24 cellular contexts compared by ENCODE assay signal in the genomic region with DNA sequence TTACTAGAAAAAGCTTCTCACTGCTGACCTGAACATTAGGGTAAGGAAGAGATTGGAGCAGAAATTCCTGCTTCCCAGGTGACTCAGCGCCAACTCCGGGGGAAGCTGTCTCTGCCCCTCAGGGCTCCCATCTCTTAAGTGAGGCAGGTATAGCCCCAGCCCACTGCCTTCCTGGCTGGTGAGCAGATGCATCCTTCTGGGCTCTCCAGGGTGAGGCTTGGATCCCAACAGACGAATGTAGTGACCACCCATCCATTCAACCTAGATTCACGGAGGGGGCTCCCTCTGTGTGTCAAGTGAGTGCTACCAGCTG. TPM values are rescaled to one million over a fixed set of nuclear protein-coding genes. Genes with fewer than 3 reads are reported as not detected.
"Had no signal": no experiment of that assay in that cellular context is flagged by ENCODE, and none has a peak within 500 bp of the region (broad histone marks: within the 10 kb centered on the region; RNA-seq: fewer than 3 reads in every experiment).

No MANE protein-coding gene starts in this region.

- H3K4me3 ChIP-seq: adrenal gland had no signal

- H3K4me1 Mint-ChIP-seq: activated T-helper 17 cell treated with anti-CD3 and anti-CD28 coated beads, Interleukin-2, amount 50 U/mL, for 72 hours had no signal

- H3K27ac Mint-ChIP-seq: activated CD4-positive, alpha-beta memory T cell treated with anti-CD3 and anti-CD28 coated beads, Interleukin-2, amount 10 ng/mL, durations not matched to agents 7 days and 5 days; activated naive CD4-positive, alpha-beta T cell treated with anti-CD3 and anti-CD28 coated beads for 36 hours; activated naive CD8-positive, alpha-beta T cell treated with anti-CD3 and anti-CD28 coated beads, Interleukin-2, amount 10 ng/mL, durations not matched to agents 7 days and 5 days; activated T-helper 17 cell treated with anti-CD3 and anti-CD28 coated beads, Interleukin-2, amount 50 U/mL, for 72 hours; T-cell had no signal

- H3K9me3 Mint-ChIP-seq: activated CD4-positive, alpha-beta memory T cell treated with anti-CD3 and anti-CD28 coated beads, Interleukin-2, amount 10 ng/mL, durations not matched to agents 7 days and 5 days; activated naive CD4-positive, alpha-beta T cell treated with anti-CD3 and anti-CD28 coated beads for 36 hours; activated naive CD8-positive, alpha-beta T cell treated with anti-CD3 and anti-CD28 coated beads, Interleukin-2, amount 10 ng/mL, durations not matched to agents 7 days and 5 days; activated T-helper 17 cell treated with anti-CD3 and anti-CD28 coated beads, Interleukin-2, amount 50 U/mL, for 72 hours; T-cell had no signal

- H3K36me3 Mint-ChIP-seq: activated naive CD8-positive, alpha-beta T cell treated with anti-CD3 and anti-CD28 coated beads, Interleukin-2, amount 10 ng/mL, durations not matched to agents 7 days and 5 days; T-cell had no signal

- H3K27ac ChIP-seq: adrenal gland had no signal

- DNase-seq: activated CD4-positive, alpha-beta memory T cell treated with anti-CD3 and anti-CD28 coated beads, Interleukin-2, amount 10 ng/mL, durations not matched to agents 7 days and 5 days; activated CD4-positive, alpha-beta T cell treated with anti-CD3 and anti-CD28 coated beads, Interleukin-2, amount 50 U/mL, for 1 hour; activated CD4-positive, CD25-positive, alpha-beta regulatory T cell; activated gamma-delta T cell; activated naive CD4-positive, alpha-beta T cell treated with anti-CD3 and anti-CD28 coated beads for 36 hours; activated naive CD8-positive, alpha-beta T cell treated with anti-CD3 and anti-CD28 coated beads, Interleukin-2, amount 10 ng/mL, durations not matched to agents 7 days and 5 days; activated T-cell treated with anti-CD3 and anti-CD28 coated beads for 4 hours; activated T-cell treated with anti-CD3 and anti-CD28 coated beads, Interleukin-2, amount 50 U/mL, for 48 hours; adrenal gland; anterior cingulate cortex; caudate nucleus; Kasumi-1; NCI-H1048; NCI-H146; NCI-H187 treated with DMSO at 0.1 percent for 48 hours; NCI-H2081 treated with DMSO at 0.1 percent for 48 hours; NCI-H446; NCI-H524; SIG-M5; T-cell; T-helper 2 cell; T1000 had no signal

- H3K4me3 Mint-ChIP-seq: activated CD4-positive, alpha-beta memory T cell treated with anti-CD3 and anti-CD28 coated beads, Interleukin-2, amount 10 ng/mL, durations not matched to agents 7 days and 5 days; activated naive CD4-positive, alpha-beta T cell treated with anti-CD3 and anti-CD28 coated beads for 36 hours; activated naive CD8-positive, alpha-beta T cell treated with anti-CD3 and anti-CD28 coated beads, Interleukin-2, amount 10 ng/mL, durations not matched to agents 7 days and 5 days; activated T-helper 17 cell treated with anti-CD3 and anti-CD28 coated beads, Interleukin-2, amount 50 U/mL, for 72 hours; T-cell had no signal

- H3K9me3 ChIP-seq: adrenal gland had no signal

- ATAC-seq: activated T-helper 17 cell treated with anti-CD3 and anti-CD28 coated beads, Interleukin-2, amount 50 U/mL, for 72 hours; T-cell had no signal

- H3K36me3 ChIP-seq: adrenal gland had no signal

RNA-seq across cellular contexts. Expression of gene ATP2C2, which starts 3.2 kb away (rescaled TPM):
- total RNA-seq: activated CD4-positive, alpha-beta memory T cell treated with anti-CD3 and anti-CD28 coated beads, Interleukin-2, amount 10 ng/mL, durations not matched to agents 7 days and 5 days; activated CD8-positive, alpha-beta memory T cell treated with anti-CD3 and anti-CD28 coated beads for 36 hours; activated naive CD4-positive, alpha-beta T cell treated with anti-CD3 and anti-CD28 coated beads for 36 hours; activated naive CD8-positive, alpha-beta T cell treated with anti-CD3 and anti-CD28 coated beads, Interleukin-2, amount 10 ng/mL, durations not matched to agents 7 days and 5 days; activated T-helper 17 cell treated with anti-CD3 and anti-CD28 coated beads, Interleukin-2, amount 50 U/mL, for 72 hours; T-cell had no signal
